18 cellular contexts compared by ENCODE assay signal in genomic region chr1:229192851-229193250, GRCh38.
"Had no signal": no experiment of that assay in that cellular context is flagged by ENCODE, and none has a peak within 500 bp of the region (broad histone marks: within the 10 kb centered on the region; RNA-seq: fewer than 3 reads in every experiment).

No MANE protein-coding gene starts in this region.

- H3K36me3 Mint-ChIP-seq: mesothelial cell of epicardium; stimulated activated naive B cell treated with anti-CD40 and anti-IgM and Interleukin-4, amounts not matched to agents 10 μg/mL and 1 μg/mL and 100 μg/mL, for 72 hours had no signal

- H3K27me3 Mint-ChIP-seq: activated T-cell treated with anti-CD3 and anti-CD28 coated beads, Interleukin-2, amount 50 U/mL, for 24 hours had no signal

- H3K27ac Mint-ChIP-seq: activated CD4-positive, alpha-beta T cell treated with anti-CD3 and anti-CD28 coated beads, Interleukin-2, amount 10 ng/mL, durations not matched to agents 7 days and 5 days; activated CD8-positive, alpha-beta T cell treated with anti-CD3 and anti-CD28 coated beads, Interleukin-2, amount 10 ng/mL, durations not matched to agents 7 days and 5 days; activated naive CD4-positive, alpha-beta T cell treated with anti-CD3 and anti-CD28 coated beads for 36 hours; activated T-cell treated with anti-CD3 and anti-CD28 coated beads, Interleukin-2, amount 50 U/mL, for 24 hours; activated T-helper 2 cell treated with anti-CD3 and anti-CD28 coated beads, Interferon-gamma antibody, Interleukin-2, Interleukin-4, amounts not matched to agents 10 μg/mL and 5 μg/mL and 100 μg/mL, durations not matched to agents 14 hours and 24 hours and 36 hours; mesothelial cell of epicardium; nephron progenitor cell; stimulated activated naive B cell treated with anti-CD40 and anti-IgM and Interleukin-4, amounts not matched to agents 10 μg/mL and 1 μg/mL and 100 μg/mL, for 72 hours had no signal

- H2AFZ ChIP-seq: hepatocyte had no signal

- H3K27me3 ChIP-seq: body of pancreas, foreskin keratinocyte, hepatocyte, spleen, upper lobe of right lung had no signal

- H3K4me1 Mint-ChIP-seq: stimulated activated naive B cell treated with anti-CD40 and anti-IgM and Interleukin-4, amounts not matched to agents 10 μg/mL and 1 μg/mL and 100 μg/mL, for 72 hours had no signal

- H3K4me2 ChIP-seq: hepatocyte had no signal

- H3K9me3 Mint-ChIP-seq: activated CD4-positive, alpha-beta T cell treated with anti-CD3 and anti-CD28 coated beads, Interleukin-2, amount 10 ng/mL, durations not matched to agents 7 days and 5 days; activated naive CD4-positive, alpha-beta T cell treated with anti-CD3 and anti-CD28 coated beads for 36 hours; activated T-cell treated with anti-CD3 and anti-CD28 coated beads, Interleukin-2, amount 50 U/mL, for 24 hours; activated T-helper 2 cell treated with anti-CD3 and anti-CD28 coated beads, Interferon-gamma antibody, Interleukin-2, Interleukin-4, amounts not matched to agents 10 μg/mL and 5 μg/mL and 100 μg/mL, durations not matched to agents 14 hours and 24 hours and 36 hours; mesothelial cell of epicardium; nephron progenitor cell; stimulated activated naive B cell treated with anti-CD40 and anti-IgM and Interleukin-4, amounts not matched to agents 10 μg/mL and 1 μg/mL and 100 μg/mL, for 72 hours had no signal

- H3K79me2 ChIP-seq: hepatocyte had no signal

- H3K27ac ChIP-seq: body of pancreas, foreskin keratinocyte, hepatocyte, thoracic aorta, upper lobe of right lung had no signal

- DNase-seq: activated CD4-positive, alpha-beta T cell treated with anti-CD3 and anti-CD28 coated beads, Interleukin-2, amount 10 ng/mL, durations not matched to agents 7 days and 5 days; activated CD8-positive, alpha-beta T cell treated with anti-CD3 and anti-CD28 coated beads, Interleukin-2, amount 10 ng/mL, durations not matched to agents 7 days and 5 days; activated naive CD4-positive, alpha-beta T cell treated with anti-CD3 and anti-CD28 coated beads for 36 hours; activated T-cell treated with anti-CD3 and anti-CD28 coated beads, Interleukin-2, amount 50 U/mL, for 24 hours; body of pancreas; foreskin keratinocyte; nephron progenitor cell; occipital lobe; retina; spleen; stimulated activated naive B cell treated with anti-CD40 and anti-IgM and Interleukin-4, amounts not matched to agents 10 μg/mL and 1 μg/mL and 100 μg/mL, for 72 hours; upper lobe of right lung had no signal

- H3K36me3 ChIP-seq: spleen, thoracic aorta, upper lobe of right lung had no signal

- H3K4me1 ChIP-seq: body of pancreas, upper lobe of right lung had no signal

- H3K4me3 ChIP-seq: body of pancreas, hepatocyte, lung, spleen, thoracic aorta, upper lobe of right lung had no signal

- FAIRE-seq: islet of Langerhans had no signal

- H3K4me3 Mint-ChIP-seq: activated CD4-positive, alpha-beta T cell treated with anti-CD3 and anti-CD28 coated beads, Interleukin-2, amount 10 ng/mL, durations not matched to agents 7 days and 5 days; activated CD8-positive, alpha-beta T cell treated with anti-CD3 and anti-CD28 coated beads, Interleukin-2, amount 10 ng/mL, durations not matched to agents 7 days and 5 days; activated naive CD4-positive, alpha-beta T cell treated with anti-CD3 and anti-CD28 coated beads for 36 hours; activated T-cell treated with anti-CD3 and anti-CD28 coated beads, Interleukin-2, amount 50 U/mL, for 24 hours; mesothelial cell of epicardium; nephron progenitor cell; stimulated activated naive B cell treated with anti-CD40 and anti-IgM and Interleukin-4, amounts not matched to agents 10 μg/mL and 1 μg/mL and 100 μg/mL, for 72 hours had no signal

- H3K9me3 ChIP-seq: body of pancreas, spleen, thoracic aorta, upper lobe of right lung had no signal
